ENCODE assay signal across 14 cellular contexts in genomic region chr9:110116543-110116885, GRCh38.
A peak's percentile ranks its signal among the peaks of the same experiment; 100 is the strongest.
DNase-seq lines count a peak whose midpoint lies in the region; ATAC-seq and TF ChIP-seq lines count a peak whose summit lies in the region.
"Had no signal": no experiment of that assay in that cellular context is flagged by ENCODE, and none has a peak within 500 bp of the region (broad histone marks: within the 10 kb centered on the region; RNA-seq: fewer than 3 reads in every experiment).

No MANE protein-coding gene starts in this region.

- no peak overlapping the region for H3K23ac ChIP-seq in neuronal stem cell (ENCODE audit: low read depth, low read length, poor library complexity)

- H3K4me2 ChIP-seq in fibroblast of lung (ENCODE audit: extremely low read depth, insufficient read depth, low read length) (no peak overlapping the region), osteoblast (ENCODE audit: insufficient read depth, low read length) (peak overlapping the region; percentile 52), neuronal stem cell (ENCODE audit: insufficient read depth, low read length, poor library complexity, severe bottlenecking) (no peak overlapping the region)

- POLR2A ChIA-PET in Caco-2 (lab: Charles Lee): interaction anchor here (0.5 to 2.3 kb wide), 6 partner anchors 9 to 16 kb away, joined by 4 to 13 read pairs (median 5); no protein-coding TSS in a partner anchor
- POLR2A ChIA-PET in CD4-positive, alpha-beta T cell (lab: Charles Lee): no interaction called here

- H3K79me2 ChIP-seq in fibroblast of lung (ENCODE audit: control insufficient read depth, insufficient read depth, low read length): peaks cover 89% of the 10 kb centered on the region
- H3K79me2 ChIP-seq in osteoblast (ENCODE audit: insufficient read depth, low read length): peaks cover 92% of the 10 kb centered on the region

- no peak overlapping the region for H2BK5ac ChIP-seq in neuronal stem cell (ENCODE audit: low read length)

- H2AFZ ChIP-seq in fibroblast of lung (ENCODE audit: low read length): no peak overlapping the region
- H2AFZ ChIP-seq in osteoblast (ENCODE audit: low read length): no peak overlapping the region
- no peak overlapping the region for H2AFZ ChIP-seq in neuronal stem cell (ENCODE audit: low read length)

- DNase-seq in Caco-2 (no peak), NCI-H2171 treated with DMSO at 0.1 percent for 48 hours (lab: John Stamatoyannopoulos, UW) (peak; percentile 70), fibroblast of lung (ENCODE audit: low read depth in 2 of 2) (peak; percentile 83 to 99), osteoblast (ENCODE audit: insufficient read length, low spot score, missing footprints) (peak; percentile 85), NCI-H1092 (lab: John Stamatoyannopoulos, UW) (no peak), neuronal stem cell (ENCODE audit: low spot score) (no peak)
- DNase-seq in CD4-positive, alpha-beta T cell: no peak
- DNase-seq: Calu3, hypothalamus, NCI-H2029, pancreas had no signal

- no TSS peak for BruUV-seq in Caco-2 (replicated peaks; lab: Mats Ljungman, UMichigan)

- no peak overlapping the region for H3K18ac ChIP-seq in neuronal stem cell (ENCODE audit: low read length)

- H3K4me1 ChIP-seq in Caco-2: peaks cover 75% of the 10 kb centered on the region
- peaks cover 23% of the 10 kb centered on the region for H3K4me1 ChIP-seq in fibroblast of lung (ENCODE audit: control insufficient read depth, extremely low read depth, insufficient read depth, low read length)
- peaks cover 40% of the 10 kb centered on the region for H3K4me1 ChIP-seq in osteoblast (ENCODE audit: insufficient read depth, low read length)
- H3K4me1 ChIP-seq in neuronal stem cell (ENCODE audit: control insufficient read depth in 2 of 2, insufficient read depth in 1 of 2, low read depth in 1 of 2, low read length in 2 of 2): peaks cover 3 to 16% of the 10 kb centered on the region in 2 donors
- H3K4me1 ChIP-seq: pancreas had no signal

- H3K4ac ChIP-seq in neuronal stem cell (ENCODE audit: low read length): no peak overlapping the region

- TF ChIP-seq CTCF in Caco-2 (IDR thresholded peaks at IDR 0.05; ENCODE audit: insufficient read depth in 1 of 2, low read depth in 1 of 2, low read length in 1 of 2, severe bottlenecking in 1 of 2, unreplicated experiment in 1 of 2): no peak
- no peak for TF ChIP-seq CTCF in fibroblast of lung (conservative IDR thresholded peaks at IDR 0.05 in 1 of 2, IDR thresholded peaks at IDR 0.05 in 1 of 2; ENCODE audit: low read depth in 1 of 2, low read length in 2 of 2)
- TF ChIP-seq CTCF in osteoblast (IDR thresholded peaks at IDR 0.05; ENCODE audit: extremely low read depth, low read depth, low read length): no peak
- no peak for TF ChIP-seq CTCF in CD4-positive, alpha-beta T cell (IDR thresholded peaks at IDR 0.05)

- peaks cover 24% of the 10 kb centered on the region for H3K36me3 Mint-ChIP-seq in Caco-2 (ENCODE audit: insufficient read depth, unreplicated experiment)
- no peaks in the 10 kb centered on the region for H3K36me3 Mint-ChIP-seq in CD4-positive, alpha-beta T cell (ENCODE audit: low read depth)

- no peak overlapping the region for H2AK5ac ChIP-seq in neuronal stem cell (ENCODE audit: low read depth, low read length)

- no peak overlapping the region for H2BK12ac ChIP-seq in neuronal stem cell (ENCODE audit: low read length)

- peak overlapping the region; percentile 85 for H3K27ac ChIP-seq in fibroblast of lung (ENCODE audit: insufficient read depth, low read length)
- H3K27ac ChIP-seq in osteoblast (ENCODE audit: low read depth, low read length): peak overlapping the region; percentile 89
- H3K27ac ChIP-seq in neuronal stem cell (replicated peaks; ENCODE audit: low read length): no peak overlapping the region
- no peak overlapping the region for H3K27ac ChIP-seq in CD4-positive, alpha-beta T cell (ENCODE audit: low read depth, low read length)
- H3K27ac ChIP-seq: HL-60, pancreas had no signal

- intact Hi-C loops in Caco-2 (cut with micrococcal nuclease; ENCODE audit: unreplicated experiment): loop anchor here (1.0 kb wide), 2 partner anchors 9 to 12 kb away; no protein-coding TSS in a partner anchor
- intact Hi-C loops in CD4-positive, alpha-beta T cell (cut with DNase I, micrococcal nuclease): no loop called here

- H3K9ac ChIP-seq in fibroblast of lung (ENCODE audit: insufficient read depth, low read length) (no peak overlapping the region), neuronal stem cell (ENCODE audit: low read depth, low read length, poor library complexity) (no peak overlapping the region)

- no peak overlapping the region for H2BK120ac ChIP-seq in neuronal stem cell (ENCODE audit: low read depth, low read length)

- no peaks in the 10 kb centered on the region for H3K27me3 Mint-ChIP-seq in Caco-2 (ENCODE audit: insufficient read depth, unreplicated experiment)
- H3K27me3 Mint-ChIP-seq in CD4-positive, alpha-beta T cell: no peaks in the 10 kb centered on the region

- no peaks in the 10 kb centered on the region for H3K9me3 Mint-ChIP-seq in Caco-2 (ENCODE audit: unreplicated experiment)
- H3K9me3 Mint-ChIP-seq in CD4-positive, alpha-beta T cell: no peaks in the 10 kb centered on the region

- no peak overlapping the region for H4K91ac ChIP-seq in neuronal stem cell (ENCODE audit: low read depth, low read length, poor library complexity)

- peak overlapping the region; percentile 82 for H3K27ac Mint-ChIP-seq in Caco-2 (ENCODE audit: unreplicated experiment)
- no peak overlapping the region for H3K27ac Mint-ChIP-seq in CD4-positive, alpha-beta T cell

- H3K9me3 ChIP-seq in Caco-2: no peaks in the 10 kb centered on the region
- no peaks in the 10 kb centered on the region for H3K9me3 ChIP-seq in fibroblast of lung (ENCODE audit: control insufficient read depth, insufficient read depth, low read depth, low read length)
- no peaks in the 10 kb centered on the region for H3K9me3 ChIP-seq in osteoblast (ENCODE audit: low read depth, low read length)
- H3K9me3 ChIP-seq in neuronal stem cell (replicated peaks in 1 of 2; ENCODE audit: control insufficient read depth in 2 of 2, insufficient read depth in 1 of 2, low read depth in 1 of 2, low read length in 2 of 2): no peaks in the 10 kb centered on the region
- H3K9me3 ChIP-seq in CD4-positive, alpha-beta T cell (ENCODE audit: control insufficient read depth, low read length): no peaks in the 10 kb centered on the region
- H3K9me3 ChIP-seq: pancreas had no signal

- no peak overlapping the region for H4K8ac ChIP-seq in neuronal stem cell (ENCODE audit: low read depth, low read length)

- peaks cover 59% of the 10 kb centered on the region for H3K4me1 Mint-ChIP-seq in Caco-2 (ENCODE audit: low read depth, unreplicated experiment)
- no peaks in the 10 kb centered on the region for H3K4me1 Mint-ChIP-seq in CD4-positive, alpha-beta T cell (ENCODE audit: low read depth)

- no peak overlapping the region for H3K4me3 Mint-ChIP-seq in Caco-2 (ENCODE audit: unreplicated experiment)
- H3K4me3 Mint-ChIP-seq in CD4-positive, alpha-beta T cell: no peak overlapping the region

- no peak overlapping the region for H3K14ac ChIP-seq in neuronal stem cell (ENCODE audit: low read length)

- no peak for ATAC-seq in HG02884 (IDR thresholded peaks at IDR 0.05; ENCODE audit: unreplicated experiment)
- ATAC-seq in CD4-positive, alpha-beta T cell (ENCODE audit: poor library complexity): no peak
- ATAC-seq: HCT116 had no signal

- H3K27me3 ChIP-seq in Caco-2 (replicated peaks; ENCODE audit: control insufficient read depth, insufficient read depth, low read length) (no peaks in the 10 kb centered on the region), fibroblast of lung (ENCODE audit: control insufficient read depth, insufficient read depth, low read length) (no peaks in the 10 kb centered on the region), osteoblast (ENCODE audit: insufficient read depth, low read length) (no peaks in the 10 kb centered on the region), neuronal stem cell (ENCODE audit: control insufficient read depth in 3 of 3, insufficient read depth in 3 of 3, low read depth in 1 of 3, low read length in 3 of 3) (no peaks in the 10 kb centered on the region)
- no peaks in the 10 kb centered on the region for H3K27me3 ChIP-seq in CD4-positive, alpha-beta T cell (ENCODE audit: control insufficient read depth, insufficient read depth, low read length)
- H3K27me3 ChIP-seq: pancreas had no signal

- H3K4me3 ChIP-seq in Caco-2 (ENCODE audit: low read depth, low read length) (no peak overlapping the region), fibroblast of lung (replicated peaks in 1 of 4; ENCODE audit: control extremely low read depth in 1 of 4, insufficient read depth in 1 of 4, low read depth in 3 of 4, low read length in 4 of 4) (no peak overlapping the region), osteoblast (ENCODE audit: insufficient read depth, low read length) (no peak overlapping the region), neuronal stem cell (ENCODE audit: low read length in 2 of 2) (no peak overlapping the region)
- H3K4me3 ChIP-seq: pancreas had no signal

- no peak overlapping the region for H2BK15ac ChIP-seq in neuronal stem cell (ENCODE audit: low read length)

- H3K36me3 ChIP-seq in Caco-2 (ENCODE audit: control insufficient read depth, insufficient read depth, low read length) (no peaks in the 10 kb centered on the region; the same call in 1 of the 2 replicates), fibroblast of lung (ENCODE audit: control insufficient read depth, insufficient read depth, low read length) (no peaks in the 10 kb centered on the region), osteoblast (ENCODE audit: insufficient read depth, low read length) (peaks cover 27% of the 10 kb centered on the region), neuronal stem cell (replicated peaks in 1 of 2; ENCODE audit: control insufficient read depth in 2 of 2, insufficient read depth in 2 of 2, low read length in 2 of 2) (peaks cover 0 to 49% of the 10 kb centered on the region in 2 donors)
- H3K36me3 ChIP-seq: pancreas had no signal

- H3K79me1 ChIP-seq in neuronal stem cell (ENCODE audit: low read depth, low read length): no peaks in the 10 kb centered on the region

- no CpG with 5 or more reads among the region's 3 CpGs for WGBS in neuronal stem cell (ENCODE audit: extremely low coverage in 2 of 2, insufficient read length in 2 of 2, insufficient replicate concordance in 1 of 2), 2 donors

- CTCF ChIA-PET in Caco-2 (lab: Charles Lee): interaction anchor here (1.0 kb wide), 1 partner anchor 14 kb away, joined by 3 read pairs; no protein-coding TSS in a partner anchor
- CTCF ChIA-PET in CD4-positive, alpha-beta T cell (lab: Charles Lee): no interaction called here

- H4K20me1 ChIP-seq in fibroblast of lung (ENCODE audit: control insufficient read depth, extremely low read depth, insufficient read depth, low read length): no peaks in the 10 kb centered on the region
- H4K20me1 ChIP-seq in osteoblast (ENCODE audit: insufficient read depth, low read length): peaks cover 32% of the 10 kb centered on the region

Comparison
In these comparisons a context has a peak if more than half of its experiments do, and no peak if none do; other contexts are left out.
1. DNase-seq: peak in NCI-H2171 treated with DMSO at 0.1 percent for 48 hours (single experiment), fibroblast of lung (2 of 2) and osteoblast (single experiment); none in Caco-2 (0 of 2), NCI-H1092 (single experiment), neuronal stem cell (single experiment) and CD4-positive, alpha-beta T cell (0 of 10).
2. H3K27ac ChIP-seq: peak in fibroblast of lung (single experiment) and osteoblast (single experiment); none in neuronal stem cell (single experiment) and CD4-positive, alpha-beta T cell (single experiment).